32 cellular contexts compared by ENCODE assay signal in genomic region chr11:99200720-99201119, GRCh38.
"Had no signal": no experiment of that assay in that cellular context is flagged by ENCODE, and none has a peak within 500 bp of the region (broad histone marks: within the 10 kb centered on the region; RNA-seq: fewer than 3 reads in every experiment).

No MANE protein-coding gene starts in this region.

- H3K9me3 ChIP-seq: adrenal gland, body of pancreas, esophagus squamous epithelium, gastroesophageal sphincter had no signal

- H3K4me1 Mint-ChIP-seq: activated CD4-positive, alpha-beta T cell treated with anti-CD3 and anti-CD28 coated beads for 36 hours; activated CD4-positive, alpha-beta T cell treated with anti-CD3 and anti-CD28 coated beads, Interleukin-2, amount 10 ng/mL, durations not matched to agents 24 days and 14 days; activated naive CD4-positive, alpha-beta T cell treated with anti-CD3 and anti-CD28 coated beads, Interleukin-2, amount 50 U/mL, for 24 hours; activated naive CD8-positive, alpha-beta T cell treated with anti-CD3 and anti-CD28 coated beads for 36 hours; activated naive CD8-positive, alpha-beta T cell treated with anti-CD3 and anti-CD28 coated beads, Interleukin-2, amount 50 U/mL, for 24 hours; T-helper 17 cell had no signal

- H3K4me1 ChIP-seq: adrenal gland, body of pancreas, esophagus squamous epithelium, gastroesophageal sphincter had no signal

- H3K27me3 ChIP-seq: adrenal gland, body of pancreas, esophagus squamous epithelium, gastroesophageal sphincter had no signal

- H3K27ac ChIP-seq: adrenal gland, body of pancreas, epithelial cell of prostate, esophagus squamous epithelium, gastroesophageal sphincter, WERI-Rb-1 had no signal

- H3K4me3 Mint-ChIP-seq: activated CD4-positive, alpha-beta memory T cell treated with anti-CD3 and anti-CD28 coated beads for 36 hours; activated CD4-positive, alpha-beta T cell treated with anti-CD3 and anti-CD28 coated beads for 36 hours; activated CD4-positive, alpha-beta T cell treated with anti-CD3 and anti-CD28 coated beads, Interleukin-2, amount 10 ng/mL, durations not matched to agents 24 days and 14 days; activated CD8-positive, alpha-beta T cell treated with anti-CD3 and anti-CD28 coated beads, Interleukin-2, amount 10 ng/mL, durations not matched to agents 7 days and 5 days; activated naive CD4-positive, alpha-beta T cell treated with anti-CD3 and anti-CD28 coated beads for 36 hours; activated naive CD4-positive, alpha-beta T cell treated with anti-CD3 and anti-CD28 coated beads, Interleukin-2, amount 50 U/mL, for 24 hours; activated naive CD8-positive, alpha-beta T cell treated with anti-CD3 and anti-CD28 coated beads for 36 hours; activated naive CD8-positive, alpha-beta T cell treated with anti-CD3 and anti-CD28 coated beads, Interleukin-2, amount 50 U/mL, for 24 hours; activated T-helper 1 cell treated with anti-CD3 and anti-CD28 coated beads, Interleukin-12 subunit alpha, Interleukin-12 subunit beta, Interleukin-2, Interleukin-4 antibody, amounts not matched to agents 30 ng/mL and 10 ng/mL and 1 ng/mL, durations not matched to agents 14 hours and 24 hours and 36 hours; T-helper 17 cell; T-helper 2 cell treated with Interferon-gamma antibody and Interleukin-4, amounts not matched to agents 5 μg/mL and 100 μg/mL, for 36 hours had no signal

- H3K27me3 Mint-ChIP-seq: activated CD4-positive, alpha-beta memory T cell treated with anti-CD3 and anti-CD28 coated beads for 36 hours; activated CD4-positive, alpha-beta T cell treated with anti-CD3 and anti-CD28 coated beads for 36 hours; activated CD4-positive, alpha-beta T cell treated with anti-CD3 and anti-CD28 coated beads, Interleukin-2, amount 10 ng/mL, durations not matched to agents 24 days and 14 days; activated naive CD4-positive, alpha-beta T cell treated with anti-CD3 and anti-CD28 coated beads, Interleukin-2, amount 50 U/mL, for 24 hours; activated naive CD8-positive, alpha-beta T cell treated with anti-CD3 and anti-CD28 coated beads for 36 hours; activated naive CD8-positive, alpha-beta T cell treated with anti-CD3 and anti-CD28 coated beads, Interleukin-2, amount 50 U/mL, for 24 hours; T-helper 17 cell had no signal

- H3K36me3 Mint-ChIP-seq: activated CD4-positive, alpha-beta memory T cell treated with anti-CD3 and anti-CD28 coated beads for 36 hours; activated naive CD8-positive, alpha-beta T cell treated with anti-CD3 and anti-CD28 coated beads for 36 hours had no signal

- ATAC-seq: activated CD4-positive, alpha-beta T cell treated with anti-CD3 and anti-CD28 coated beads for 36 hours; activated CD8-positive, alpha-beta T cell treated with anti-CD3 and anti-CD28 coated beads, Interleukin-2, amount 10 ng/mL, durations not matched to agents 7 days and 5 days; activated naive CD8-positive, alpha-beta T cell treated with anti-CD3 and anti-CD28 coated beads, Interleukin-2, amount 50 U/mL, for 24 hours; body of pancreas; gastroesophageal sphincter; T-helper 17 cell had no signal

- H3K4me3 ChIP-seq: adrenal gland, body of pancreas, esophagus squamous epithelium, gastroesophageal sphincter had no signal

- H3K36me3 ChIP-seq: adrenal gland, esophagus squamous epithelium, gastroesophageal sphincter, WERI-Rb-1 had no signal

- H3K27ac Mint-ChIP-seq: activated CD4-positive, alpha-beta memory T cell treated with anti-CD3 and anti-CD28 coated beads for 36 hours; activated CD4-positive, alpha-beta T cell treated with anti-CD3 and anti-CD28 coated beads for 36 hours; activated CD4-positive, alpha-beta T cell treated with anti-CD3 and anti-CD28 coated beads, Interleukin-2, amount 10 ng/mL, durations not matched to agents 24 days and 14 days; activated CD8-positive, alpha-beta T cell treated with anti-CD3 and anti-CD28 coated beads, Interleukin-2, amount 10 ng/mL, durations not matched to agents 7 days and 5 days; activated naive CD4-positive, alpha-beta T cell treated with anti-CD3 and anti-CD28 coated beads for 36 hours; activated naive CD4-positive, alpha-beta T cell treated with anti-CD3 and anti-CD28 coated beads, Interleukin-2, amount 50 U/mL, for 24 hours; activated naive CD8-positive, alpha-beta T cell treated with anti-CD3 and anti-CD28 coated beads for 36 hours; activated naive CD8-positive, alpha-beta T cell treated with anti-CD3 and anti-CD28 coated beads, Interleukin-2, amount 50 U/mL, for 24 hours; activated T-helper 1 cell treated with anti-CD3 and anti-CD28 coated beads, Interleukin-12 subunit alpha, Interleukin-12 subunit beta, Interleukin-2, Interleukin-4 antibody, amounts not matched to agents 30 ng/mL and 10 ng/mL and 1 ng/mL, durations not matched to agents 14 hours and 24 hours and 36 hours; activated T-helper 2 cell treated with anti-CD3 and anti-CD28 coated beads, Interferon-gamma antibody, Interleukin-2, Interleukin-4, amounts not matched to agents 10 μg/mL and 5 μg/mL and 100 μg/mL, durations not matched to agents 14 hours and 24 hours and 36 hours; T-helper 17 cell; T-helper 2 cell treated with Interferon-gamma antibody and Interleukin-4, amounts not matched to agents 5 μg/mL and 100 μg/mL, for 36 hours had no signal

- DNase-seq: activated CD4-positive, alpha-beta memory T cell treated with anti-CD3 and anti-CD28 coated beads for 36 hours; activated CD4-positive, alpha-beta T cell treated with anti-CD3 and anti-CD28 coated beads for 36 hours; activated CD4-positive, alpha-beta T cell treated with anti-CD3 and anti-CD28 coated beads, Interleukin-2, amount 10 ng/mL, durations not matched to agents 24 days and 14 days; activated CD4-positive, CD25-positive, alpha-beta regulatory T cell; activated CD4-positive, CD25-positive, alpha-beta regulatory T cell treated with anti-CD3 and anti-CD28 coated beads, Interleukin-2, amount 50 U/mL, for 72 hours; activated CD8-positive, alpha-beta memory T cell treated with anti-CD3 and anti-CD28 coated beads, Interleukin-2, amount 50 U/mL, for 48 hours; activated CD8-positive, alpha-beta T cell treated with anti-CD3 and anti-CD28 coated beads, Interleukin-2, amount 10 ng/mL, durations not matched to agents 7 days and 5 days; activated effector memory CD4-positive, alpha-beta T cell treated with anti-CD3 and anti-CD28 coated beads, Interleukin-2, amount 50 U/mL, for 16 hours; activated naive CD4-positive, alpha-beta T cell treated with anti-CD3 and anti-CD28 coated beads for 36 hours; activated naive CD8-positive, alpha-beta T cell treated with anti-CD3 and anti-CD28 coated beads for 36 hours; activated naive CD8-positive, alpha-beta T cell treated with anti-CD3 and anti-CD28 coated beads, Interleukin-2, amount 50 U/mL, for 24 hours; activated T-cell treated with anti-CD3 and anti-CD28 coated beads for 4 hours; activated T-cell treated with anti-CD3 and anti-CD28 coated beads, Interleukin-2, amount 50 U/mL, for 48 hours; adrenal gland; amygdala; aorta; body of pancreas; caudate nucleus; effector CD8-positive, alpha-beta T cell; esophagus squamous epithelium; foreskin melanocyte; head of caudate nucleus; T-helper 1 cell; T-helper 17 cell; T1000; WERI-Rb-1 had no signal

- H3K9me3 Mint-ChIP-seq: activated T-helper 1 cell treated with anti-CD3 and anti-CD28 coated beads, Interleukin-12 subunit alpha, Interleukin-12 subunit beta, Interleukin-2, Interleukin-4 antibody, amounts not matched to agents 30 ng/mL and 10 ng/mL and 1 ng/mL, durations not matched to agents 14 hours and 24 hours and 36 hours had no signal
